ENCODE assay signal across 16 cellular contexts in the genomic region with DNA sequence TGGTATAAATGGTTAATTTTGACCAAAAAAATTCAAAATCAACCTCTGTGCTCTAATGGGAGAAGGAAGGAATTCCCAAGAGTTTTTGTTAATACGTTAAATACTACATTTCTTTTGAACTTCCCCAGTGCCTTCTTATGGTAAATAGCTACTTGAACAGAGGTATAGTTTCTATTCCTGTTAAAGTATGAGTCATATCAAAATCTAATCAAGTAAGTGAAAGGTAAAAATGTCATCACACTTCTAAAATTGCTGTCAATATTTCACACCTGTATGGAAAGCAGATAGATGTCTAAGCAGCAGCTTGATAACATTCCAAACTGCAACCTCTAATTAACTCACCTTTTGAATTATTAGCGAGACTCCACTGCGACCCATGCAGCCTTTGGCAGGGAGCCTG.
DNase-seq lines count a peak whose midpoint lies in the region; ATAC-seq, FAIRE-seq and TF ChIP-seq lines count a peak whose summit lies in the region.
"Had no signal": no experiment of that assay in that cellular context is flagged by ENCODE, and none has a peak within 500 bp of the region (broad histone marks: within the 10 kb centered on the region; RNA-seq: fewer than 3 reads in every experiment).

No MANE protein-coding gene starts in this region.

- ATAC-seq in GM19468 (IDR thresholded peaks at IDR 0.05; ENCODE audit: extremely low read depth, unreplicated experiment) (peak; percentile 68), HG02938 (IDR thresholded peaks at IDR 0.05; ENCODE audit: unreplicated experiment) (peak; percentile 96), omental fat pad (ENCODE audit: low FRiP score) (no peak)
- no peak for ATAC-seq in activated CD8-positive, alpha-beta T cell treated with anti-CD3 and anti-CD28 coated beads for 36 hours
- ATAC-seq: Panc1, upper lobe of right lung had no signal

- no peak overlapping the region for H3K27ac Mint-ChIP-seq in activated CD8-positive, alpha-beta T cell treated with anti-CD3 and anti-CD28 coated beads for 36 hours
- H3K27ac Mint-ChIP-seq: nephron progenitor cell had no signal

- peaks cover 1% of the 10 kb centered on the region for H3K27me3 Mint-ChIP-seq in activated CD8-positive, alpha-beta T cell treated with anti-CD3 and anti-CD28 coated beads for 36 hours

- FAIRE-seq in GM18507 (lab: Jason Lieb, UNC) = peak; percentile 72

- no peak for TF ChIP-seq CTCF in activated CD8-positive, alpha-beta T cell treated with anti-CD3 and anti-CD28 coated beads for 36 hours (IDR thresholded peaks at IDR 0.05)
- no peak for TF ChIP-seq CTCF in omental fat pad (IDR thresholded peaks at IDR 0.05)

- H3K9me3 Mint-ChIP-seq in activated CD8-positive, alpha-beta T cell treated with anti-CD3 and anti-CD28 coated beads for 36 hours = peaks cover 3% of the 10 kb centered on the region
- H3K9me3 Mint-ChIP-seq: nephron progenitor cell had no signal

- intact Hi-C loops in activated CD8-positive, alpha-beta T cell treated with anti-CD3 and anti-CD28 coated beads for 36 hours (cut with micrococcal nuclease) = no loop called here

- H3K36me3 Mint-ChIP-seq in activated CD8-positive, alpha-beta T cell treated with anti-CD3 and anti-CD28 coated beads for 36 hours (ENCODE audit: low read depth) = no peaks in the 10 kb centered on the region

- peaks cover 3% of the 10 kb centered on the region for H3K4me1 Mint-ChIP-seq in activated CD8-positive, alpha-beta T cell treated with anti-CD3 and anti-CD28 coated beads for 36 hours (ENCODE audit: low read depth)
- H3K4me1 Mint-ChIP-seq: nephron progenitor cell had no signal

- no peak for DNase-seq in GM18507 (ENCODE audit: extremely low spot score, insufficient read length, low read depth)
- DNase-seq in NCI-H1105 (lab: John Stamatoyannopoulos, UW) = peak; percentile 22
- DNase-seq in activated CD8-positive, alpha-beta T cell treated with anti-CD3 and anti-CD28 coated beads for 36 hours = no peak
- no peak for DNase-seq in globus pallidus (ENCODE audit: low spot score)
- no peak for DNase-seq in omental fat pad (ENCODE audit: low spot score)
- no peak for DNase-seq in SIG-M5 (lab: John Stamatoyannopoulos, UW)
- DNase-seq: amniotic stem cell, dorsolateral prefrontal cortex, foreskin fibroblast, NCI-H1048, nephron progenitor cell, T1000, upper lobe of right lung had no signal

- CTCF ChIA-PET in activated CD8-positive, alpha-beta T cell treated with anti-CD3 and anti-CD28 coated beads for 36 hours (lab: Charles Lee) = interaction anchor here (1.1 kb wide), 1 partner anchor 369 kb away, joined by 3 read pairs; no protein-coding TSS in a partner anchor

- POLR2A ChIA-PET in activated CD8-positive, alpha-beta T cell treated with anti-CD3 and anti-CD28 coated beads for 36 hours (lab: Charles Lee) = no interaction called here

- H3K4me3 Mint-ChIP-seq in activated CD8-positive, alpha-beta T cell treated with anti-CD3 and anti-CD28 coated beads for 36 hours = no peak overlapping the region
- H3K4me3 Mint-ChIP-seq: nephron progenitor cell had no signal

Comparison
In these comparisons a context has a peak if more than half of its experiments do, and no peak if none do; other contexts are left out.
1. ATAC-seq: peak in GM19468 (single experiment) and HG02938 (single experiment); none in activated CD8-positive, alpha-beta T cell treated with anti-CD3 and anti-CD28 coated beads for 36 hours (single experiment) and omental fat pad (single experiment).